In genomic region chr13:30147380-30147779, GRCh38 we compare ENCODE assay signal across 14 cellular contexts.
DNase-seq lines count a peak whose midpoint lies in the region; ATAC-seq and FAIRE-seq lines count a peak whose summit lies in the region.
"Had no signal": no experiment of that assay in that cellular context is flagged by ENCODE, and none has a peak within 500 bp of the region (broad histone marks: within the 10 kb centered on the region; RNA-seq: fewer than 3 reads in every experiment).

No MANE protein-coding gene starts in this region.

- ATAC-seq in activated T-cell treated with anti-CD3 and anti-CD28 coated beads, Interleukin-2, amount 50 U/mL, for 4 hours: no peak
- peak; percentile 63 to 73 for ATAC-seq in stimulated activated naive B cell treated with anti-CD40 and anti-IgM and Interleukin-4, amounts not matched to agents 10 μg/mL and 1 μg/mL and 100 μg/mL, for 72 hours (replicated peaks)
- ATAC-seq in GM19455 (IDR thresholded peaks at IDR 0.05; ENCODE audit: unreplicated experiment): no peak
- ATAC-seq: gastrocnemius medialis had no signal

- FAIRE-seq in HTR-8/SVneo (lab: Jason Lieb, UNC): no peak
- FAIRE-seq: islet of Langerhans had no signal

- peak overlapping the region; percentile 39 for H3K27ac Mint-ChIP-seq in activated naive CD8-positive, alpha-beta T cell treated with anti-CD3 and anti-CD28 coated beads for 36 hours
- H3K27ac Mint-ChIP-seq in stimulated activated naive B cell treated with anti-CD40 and anti-IgM and Interleukin-4, amounts not matched to agents 10 μg/mL and 1 μg/mL and 100 μg/mL, for 72 hours: peak overlapping the region; percentile 53

- H3K4me3 Mint-ChIP-seq in activated T-cell treated with anti-CD3 and anti-CD28 coated beads, Interleukin-2, amount 50 U/mL, for 4 hours: peak overlapping the region; percentile 4
- no peak overlapping the region for H3K4me3 Mint-ChIP-seq in activated naive CD8-positive, alpha-beta T cell treated with anti-CD3 and anti-CD28 coated beads for 36 hours
- H3K4me3 Mint-ChIP-seq in stimulated activated naive B cell treated with anti-CD40 and anti-IgM and Interleukin-4, amounts not matched to agents 10 μg/mL and 1 μg/mL and 100 μg/mL, for 72 hours: no peak overlapping the region

- DNase-seq in activated T-cell treated with anti-CD3 and anti-CD28 coated beads, Interleukin-2, amount 50 U/mL, for 4 hours: no peak
- no peak for DNase-seq in activated T-cell treated with anti-CD3 and anti-CD28 coated beads, Interleukin-2, amount 50 U/mL, for 1 hour
- DNase-seq in NCI-H69 (lab: John Stamatoyannopoulos, UW) (peak; percentile 11), midbrain (lab: John Stamatoyannopoulos, UW) (no peak), HTR-8/SVneo (ENCODE audit: insufficient read length, low spot score) (no peak)
- DNase-seq in activated naive CD8-positive, alpha-beta T cell treated with anti-CD3 and anti-CD28 coated beads for 36 hours: no peak
- DNase-seq in stimulated activated naive B cell treated with anti-CD40 and anti-IgM and Interleukin-4, amounts not matched to agents 10 μg/mL and 1 μg/mL and 100 μg/mL, for 72 hours: no peak
- DNase-seq: ACHN, Calu3, gastrocnemius medialis, NCI-H2171, ovary had no signal

- H3K27me3 Mint-ChIP-seq in activated T-cell treated with anti-CD3 and anti-CD28 coated beads, Interleukin-2, amount 50 U/mL, for 4 hours (ENCODE audit: low read depth): no peaks in the 10 kb centered on the region
- no peaks in the 10 kb centered on the region for H3K27me3 Mint-ChIP-seq in activated naive CD8-positive, alpha-beta T cell treated with anti-CD3 and anti-CD28 coated beads for 36 hours
- H3K27me3 Mint-ChIP-seq in stimulated activated naive B cell treated with anti-CD40 and anti-IgM and Interleukin-4, amounts not matched to agents 10 μg/mL and 1 μg/mL and 100 μg/mL, for 72 hours: peaks cover 0 to 4% of the 10 kb centered on the region in 2 donors

- H3K9me3 Mint-ChIP-seq in activated T-cell treated with anti-CD3 and anti-CD28 coated beads, Interleukin-2, amount 50 U/mL, for 4 hours: peaks cover 6% of the 10 kb centered on the region
- H3K9me3 Mint-ChIP-seq in activated naive CD8-positive, alpha-beta T cell treated with anti-CD3 and anti-CD28 coated beads for 36 hours: peaks cover 8% of the 10 kb centered on the region
- peaks cover 1 to 11% of the 10 kb centered on the region in 2 donors for H3K9me3 Mint-ChIP-seq in stimulated activated naive B cell treated with anti-CD40 and anti-IgM and Interleukin-4, amounts not matched to agents 10 μg/mL and 1 μg/mL and 100 μg/mL, for 72 hours

- H3K4me1 Mint-ChIP-seq in activated T-cell treated with anti-CD3 and anti-CD28 coated beads, Interleukin-2, amount 50 U/mL, for 4 hours (ENCODE audit: low read depth): peaks cover 92% of the 10 kb centered on the region
- H3K4me1 Mint-ChIP-seq in activated naive CD8-positive, alpha-beta T cell treated with anti-CD3 and anti-CD28 coated beads for 36 hours: peaks cover 67% of the 10 kb centered on the region
- H3K4me1 Mint-ChIP-seq in stimulated activated naive B cell treated with anti-CD40 and anti-IgM and Interleukin-4, amounts not matched to agents 10 μg/mL and 1 μg/mL and 100 μg/mL, for 72 hours: peaks cover 27 to 29% of the 10 kb centered on the region in 2 donors

- no peaks in the 10 kb centered on the region for H3K36me3 Mint-ChIP-seq in activated T-cell treated with anti-CD3 and anti-CD28 coated beads, Interleukin-2, amount 50 U/mL, for 4 hours (ENCODE audit: insufficient read depth)
- H3K36me3 Mint-ChIP-seq in activated naive CD8-positive, alpha-beta T cell treated with anti-CD3 and anti-CD28 coated beads for 36 hours: peaks cover 3% of the 10 kb centered on the region
- H3K36me3 Mint-ChIP-seq in stimulated activated naive B cell treated with anti-CD40 and anti-IgM and Interleukin-4, amounts not matched to agents 10 μg/mL and 1 μg/mL and 100 μg/mL, for 72 hours: peaks cover 0 to 4% of the 10 kb centered on the region in 2 donors

Comparison
In these comparisons a context has a peak if more than half of its experiments do, and no peak if none do; other contexts are left out.
1. ATAC-seq: peak in stimulated activated naive B cell treated with anti-CD40 and anti-IgM and Interleukin-4, amounts not matched to agents 10 μg/mL and 1 μg/mL and 100 μg/mL, for 72 hours (2 of 2); none in activated T-cell treated with anti-CD3 and anti-CD28 coated beads, Interleukin-2, amount 50 U/mL, for 4 hours (0 of 2) and GM19455 (single experiment).